14 cellular contexts compared by ENCODE assay signal in the genomic region with DNA sequence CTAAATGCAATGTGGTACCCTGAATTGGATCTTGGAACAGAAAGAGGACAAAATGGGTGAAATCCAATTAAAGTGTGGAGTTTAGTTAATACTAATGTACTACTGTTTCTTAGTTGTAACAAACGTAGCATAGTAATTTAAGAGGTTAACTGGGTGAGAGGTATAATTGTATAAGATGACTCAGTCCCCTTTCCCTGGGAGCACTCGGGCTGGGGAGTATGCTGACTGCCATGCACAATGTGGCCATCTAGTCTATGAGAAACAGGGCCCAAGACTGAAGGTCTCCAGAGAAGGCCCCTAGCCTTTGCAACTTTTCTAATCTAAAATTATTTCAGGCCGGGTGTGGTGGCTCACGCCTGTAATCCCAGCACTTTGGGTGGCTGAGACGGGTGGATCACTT. TPM values are rescaled to one million over a fixed set of nuclear protein-coding genes. Genes with fewer than 3 reads are reported as not detected.
"Had no signal": no experiment of that assay in that cellular context is flagged by ENCODE, and none has a peak within 500 bp of the region (broad histone marks: within the 10 kb centered on the region; RNA-seq: fewer than 3 reads in every experiment).

No MANE protein-coding gene starts in this region.

- H3K4me1 Mint-ChIP-seq: activated CD4-positive, alpha-beta T cell treated with anti-CD3 and anti-CD28 coated beads for 36 hours had no signal

- H3K27ac ChIP-seq: adrenal gland, gastroesophageal sphincter, neutrophil, skin epidermis had no signal

- H3K36me3 Mint-ChIP-seq: activated CD4-positive, alpha-beta memory T cell treated with anti-CD3 and anti-CD28 coated beads for 36 hours; activated CD8-positive, alpha-beta memory T cell treated with anti-CD3 and anti-CD28 coated beads, Interleukin-2, amount 10 ng/mL, durations not matched to agents 7 days and 5 days; activated naive CD4-positive, alpha-beta T cell treated with anti-CD3 and anti-CD28 coated beads, Interleukin-2, amount 10 ng/mL, durations not matched to agents 7 days and 5 days; natural killer cell had no signal

- ATAC-seq: activated CD4-positive, alpha-beta T cell treated with anti-CD3 and anti-CD28 coated beads for 36 hours; activated CD8-positive, alpha-beta memory T cell treated with anti-CD3 and anti-CD28 coated beads, Interleukin-2, amount 10 ng/mL, durations not matched to agents 7 days and 5 days; gastroesophageal sphincter; natural killer cell had no signal

- H3K36me3 ChIP-seq: adrenal gland, gastroesophageal sphincter, neutrophil, thoracic aorta had no signal

- H3K27ac Mint-ChIP-seq: activated CD4-positive, alpha-beta memory T cell treated with anti-CD3 and anti-CD28 coated beads for 36 hours; activated CD4-positive, alpha-beta T cell treated with anti-CD3 and anti-CD28 coated beads for 36 hours; activated CD8-positive, alpha-beta memory T cell treated with anti-CD3 and anti-CD28 coated beads, Interleukin-2, amount 10 ng/mL, durations not matched to agents 7 days and 5 days; activated naive CD4-positive, alpha-beta T cell treated with anti-CD3 and anti-CD28 coated beads, Interleukin-2, amount 10 ng/mL, durations not matched to agents 7 days and 5 days had no signal

- H3K27me3 ChIP-seq: adrenal gland, gastroesophageal sphincter, neutrophil had no signal

- H3K9me3 Mint-ChIP-seq: activated CD4-positive, alpha-beta memory T cell treated with anti-CD3 and anti-CD28 coated beads for 36 hours; activated naive CD4-positive, alpha-beta T cell treated with anti-CD3 and anti-CD28 coated beads, Interleukin-2, amount 10 ng/mL, durations not matched to agents 7 days and 5 days; natural killer cell had no signal

- H3K4me3 ChIP-seq: adrenal gland, gastroesophageal sphincter, skin epidermis, thoracic aorta had no signal

- DNase-seq: activated CD4-positive, alpha-beta memory T cell treated with anti-CD3 and anti-CD28 coated beads for 36 hours; activated CD4-positive, alpha-beta T cell treated with anti-CD3 and anti-CD28 coated beads for 36 hours; activated CD8-positive, alpha-beta memory T cell treated with anti-CD3 and anti-CD28 coated beads, Interleukin-2, amount 10 ng/mL, durations not matched to agents 7 days and 5 days; activated naive CD4-positive, alpha-beta T cell treated with anti-CD3 and anti-CD28 coated beads, Interleukin-2, amount 10 ng/mL, durations not matched to agents 7 days and 5 days; activated T-cell treated with anti-CD3 and anti-CD28 coated beads, Interleukin-2, amount 50 U/mL, for 1 hour; adrenal gland; hippocampal formation; mesendoderm; natural killer cell had no signal

- H3K9me3 ChIP-seq: adrenal gland, gastroesophageal sphincter, neutrophil, thoracic aorta had no signal

- H3K4me3 Mint-ChIP-seq: activated CD4-positive, alpha-beta memory T cell treated with anti-CD3 and anti-CD28 coated beads for 36 hours; activated CD4-positive, alpha-beta T cell treated with anti-CD3 and anti-CD28 coated beads for 36 hours; activated CD8-positive, alpha-beta memory T cell treated with anti-CD3 and anti-CD28 coated beads, Interleukin-2, amount 10 ng/mL, durations not matched to agents 7 days and 5 days; activated naive CD4-positive, alpha-beta T cell treated with anti-CD3 and anti-CD28 coated beads, Interleukin-2, amount 10 ng/mL, durations not matched to agents 7 days and 5 days; natural killer cell had no signal

RNA-seq across cellular contexts. Expression of gene P2RY2, which starts 46.3 kb away (rescaled TPM):
- total RNA-seq: activated CD4-positive, alpha-beta memory T cell treated with anti-CD3 and anti-CD28 coated beads for 36 hours; activated CD4-positive, alpha-beta T cell treated with anti-CD3 and anti-CD28 coated beads for 36 hours; activated CD8-positive, alpha-beta memory T cell treated with anti-CD3 and anti-CD28 coated beads, Interleukin-2, amount 10 ng/mL, durations not matched to agents 7 days and 5 days; T-helper 1 cell treated with Interleukin-12 subunit alpha and Interleukin-12 subunit beta and Interleukin-4 antibody, amounts not matched to agents 30 ng/mL and 1 ng/mL, for 36 hours had no signal
